Comparison of ENCODE assay signal across 17 cellular contexts in genomic region chr6:33869826-33870423, GRCh38.
"Had no signal": no experiment of that assay in that cellular context is flagged by ENCODE, and none has a peak within 500 bp of the region (broad histone marks: within the 10 kb centered on the region; RNA-seq: fewer than 3 reads in every experiment).

No MANE protein-coding gene starts in this region.

- H3K4me3 ChIP-seq: ascending aorta, colonic mucosa, sigmoid colon, tibial artery had no signal

- H3K27ac ChIP-seq: ascending aorta, colonic mucosa, foreskin keratinocyte, neutrophil, sigmoid colon, tibial artery had no signal

- H3K36me3 ChIP-seq: ascending aorta, colonic mucosa, neutrophil, sigmoid colon, tibial artery had no signal

- H3K9me3 ChIP-seq: ascending aorta, colonic mucosa, neutrophil, sigmoid colon, tibial artery had no signal

- DNase-seq: activated B cell treated with CpG ODN at 0.5 μM for 24 hours; activated CD4-positive, alpha-beta T cell treated with anti-CD3 and anti-CD28 coated beads for 4 hours; activated CD8-positive, alpha-beta memory T cell treated with anti-CD3 and anti-CD28 coated beads, Interleukin-2, amount 50 U/mL, for 4 hours; activated naive CD4-positive, alpha-beta T cell treated with anti-CD3 and anti-CD28 coated beads for 36 hours; activated T-cell treated with anti-CD3 and anti-CD28 coated beads, Interleukin-2, amount 50 U/mL, for 4 hours; colonic mucosa; foreskin keratinocyte; hippocampal formation; mesenchymal stem cell; naive thymus-derived CD4-positive, alpha-beta T cell; sigmoid colon; stimulated activated CD8-positive, alpha-beta memory T cell treated with anti-CD3 and anti-CD28 coated beads, Interleukin-4, amount 100 ng/mL, for 48 hours; stimulated activated naive CD4-positive, alpha-beta T cell treated with Interleukin-2 at 50 U/mL for 16 hours; substantia nigra; tibial artery had no signal

- ATAC-seq: activated T-cell treated with anti-CD3 and anti-CD28 coated beads, Interleukin-2, amount 50 U/mL, for 4 hours; foreskin keratinocyte; naive thymus-derived CD4-positive, alpha-beta T cell had no signal

- H3K4me1 ChIP-seq: ascending aorta, colonic mucosa, foreskin keratinocyte, tibial artery had no signal

- H3K27me3 ChIP-seq: ascending aorta, colonic mucosa, foreskin keratinocyte, neutrophil, sigmoid colon had no signal
